In the genomic region with DNA sequence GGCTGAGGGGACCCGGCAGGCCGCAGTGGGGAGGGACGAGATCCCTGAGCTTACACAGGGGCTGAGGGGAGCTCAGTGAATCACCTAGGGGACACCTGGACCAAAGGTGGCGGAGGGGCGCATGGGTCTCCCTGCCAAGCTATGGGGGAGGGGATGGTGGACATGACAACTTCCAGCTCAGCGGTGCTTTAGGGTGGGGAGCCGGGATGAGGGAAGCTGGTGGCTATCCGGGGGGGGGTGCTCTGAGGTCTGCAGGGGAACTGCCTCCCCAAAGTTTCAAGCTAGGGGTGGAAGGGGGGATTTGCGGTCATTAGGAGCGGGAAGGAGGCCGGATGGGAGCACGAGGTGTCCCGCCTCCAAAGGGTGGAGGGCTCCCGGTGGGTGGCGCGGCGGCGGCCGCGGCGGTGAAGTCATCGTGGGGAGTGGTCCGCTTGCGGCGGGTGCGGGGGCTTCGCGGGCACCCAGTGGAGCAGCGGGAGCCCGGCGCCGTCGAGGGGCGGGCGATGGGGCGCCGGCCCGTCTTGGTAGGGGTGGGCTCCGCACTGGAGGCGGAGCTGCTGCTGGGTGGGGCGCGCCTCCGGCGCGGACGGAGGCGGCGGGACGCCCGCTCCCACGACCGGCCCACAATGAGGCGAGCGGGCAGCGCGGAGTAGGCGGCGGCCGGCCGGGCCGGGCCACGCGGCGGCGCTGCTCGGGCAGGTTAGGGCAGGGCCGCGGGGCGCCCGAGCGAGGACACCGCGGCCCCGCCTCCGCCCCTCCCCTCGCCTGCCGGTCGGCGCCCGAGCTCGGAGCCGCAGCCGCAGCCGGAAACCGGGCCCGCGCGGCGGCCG, we compare ENCODE assay signal across 8 cellular contexts.
DNase-seq lines count a peak whose midpoint lies in the region; ATAC-seq lines count a peak whose summit lies in the region.

TSS of gene MICALL1 (plus strand) at position 764 of the 830 bp plus-strand sequence. CDS start 126 bp downstream, outside the sequence.

- H3K4me3 Mint-ChIP-seq in memory B cell: peak within 1 kb of the TSS; percentile 88

- H3K27me3 Mint-ChIP-seq in memory B cell: no peaks in the 10 kb centered on the region

- DNase-seq in NCI-H1417 (lab: John Stamatoyannopoulos, UW) (peak; percentile 26 to 51 (median 28)), NCI-H1417 treated with DMSO at 0.1 percent for 48 hours (lab: John Stamatoyannopoulos, UW) (no peak), NCI-H2227 (lab: John Stamatoyannopoulos, UW; ENCODE audit: unreplicated experiment) (peak; percentile 65), memory B cell (ENCODE audit: low spot score in 2 of 2) (peak; percentile 58 to 71)
- peak; percentile 65 to 72 for DNase-seq in activated CD4-positive, alpha-beta T cell treated with anti-CD3 and anti-CD28 coated beads, Interleukin-2, amount 50 U/mL, for 48 hours
- DNase-seq in effector CD8-positive, alpha-beta T cell (lab: John Stamatoyannopoulos, UW): peak; percentile 32
- DNase-seq in stimulated activated CD8-positive, alpha-beta memory T cell treated with anti-CD3 and anti-CD28 coated beads, Interleukin-12 subunit alpha, Interleukin-12 subunit beta, amount 100 ng/mL, for 24 hours (ENCODE audit: extremely low read depth): peak; percentile 14

- no peaks in the 10 kb centered on the region for H3K9me3 Mint-ChIP-seq in memory B cell

- H3K4me1 Mint-ChIP-seq in memory B cell: peaks cover 21% of the 10 kb centered on the region

- H3K36me3 Mint-ChIP-seq in memory B cell: peaks cover 2% of the 10 kb centered on the region

- ATAC-seq in HG02763 (IDR thresholded peaks at IDR 0.05; ENCODE audit: unreplicated experiment) (peak; percentile 69), memory B cell (ENCODE audit: low read depth) (peak; percentile 91)

- peak within 1 kb of the TSS; percentile 78 for H3K27ac Mint-ChIP-seq in memory B cell
